8 cellular contexts compared by ENCODE assay signal in the genomic region with DNA sequence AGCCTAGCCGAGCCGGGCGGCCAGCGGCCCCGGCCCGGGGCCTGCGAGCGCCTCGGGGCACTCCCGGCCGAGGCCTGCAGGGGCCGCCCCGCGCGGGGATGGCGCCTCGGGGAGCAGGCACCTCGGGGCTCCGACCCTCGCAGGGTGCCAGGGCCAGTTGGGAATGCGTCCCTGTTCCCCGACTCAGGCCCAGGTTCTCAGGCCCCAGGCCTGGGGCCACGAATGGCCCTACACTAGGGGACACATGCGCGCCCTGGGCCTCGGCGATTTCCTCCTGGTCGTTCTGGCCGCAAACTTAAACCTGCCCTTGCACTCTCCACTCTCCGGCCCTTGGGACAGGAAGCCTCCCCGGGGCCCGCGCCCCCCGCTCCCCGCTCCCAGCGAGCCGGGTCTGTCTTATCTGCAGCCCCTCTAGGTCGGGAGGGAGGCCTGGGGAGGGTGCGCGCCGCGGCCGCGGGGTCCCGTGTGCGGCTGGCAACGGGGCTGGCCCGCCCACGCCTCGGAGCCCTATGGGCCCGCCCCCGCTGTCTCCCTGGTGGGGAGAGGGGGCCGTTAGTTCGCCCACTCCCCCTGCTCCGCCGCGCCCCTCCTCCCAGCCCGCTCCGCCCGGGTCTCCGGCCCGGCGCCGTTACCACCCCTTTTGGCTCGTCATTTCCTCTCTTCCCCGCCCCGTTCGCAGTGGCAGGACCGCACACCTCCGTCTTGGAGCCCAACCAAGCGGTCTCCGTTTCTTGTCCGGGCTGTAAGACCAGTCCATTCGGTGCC. TPM values are rescaled to one million over a fixed set of nuclear protein-coding genes. Genes with fewer than 3 reads are reported as not detected.
DNase-seq lines count a peak whose midpoint lies in the region; ATAC-seq and TF ChIP-seq lines count a peak whose summit lies in the region.

No MANE protein-coding gene starts in this region.

- no peaks in the 10 kb centered on the region for H3K9me3 Mint-ChIP-seq in activated T-cell treated with anti-CD3 and anti-CD28 coated beads, Interleukin-2, amount 50 U/mL, for 24 hours

- H3K4me3 Mint-ChIP-seq in activated T-cell treated with anti-CD3 and anti-CD28 coated beads, Interleukin-2, amount 50 U/mL, for 24 hours, result peak overlapping the region; percentile 93

- ATAC-seq in GM21381 (IDR thresholded peaks at IDR 0.05; ENCODE audit: unreplicated experiment), result peak; percentile 25

- H3K27ac Mint-ChIP-seq in activated T-cell treated with anti-CD3 and anti-CD28 coated beads, Interleukin-2, amount 50 U/mL, for 24 hours, result peak overlapping the region; percentile 95

- peak overlapping the region; percentile 80 to 88 for H3K4me3 ChIP-seq in muscle layer of duodenum (ENCODE audit: low read depth in 1 of 2, low read length in 2 of 2)

- peak overlapping the region; percentile 98 for H3K27ac ChIP-seq in muscle layer of duodenum (ENCODE audit: low read length)

- DNase-seq in Caki2 (ENCODE audit: low read depth) (peak; percentile 85), HuH-7.5 (ENCODE audit: low spot score) (peak; percentile 44), OCI-M2 (lab: John Stamatoyannopoulos, UW; ENCODE audit: unreplicated experiment) (peak; percentile 42), erythroblast (lab: John Stamatoyannopoulos, UW) (peak; percentile 90 to 91)
- DNase-seq in activated T-cell treated with anti-CD3 and anti-CD28 coated beads, Interleukin-2, amount 50 U/mL, for 24 hours, result peak; percentile 84
- peak; percentile 53 to 64 for DNase-seq in stimulated activated CD8-positive, alpha-beta memory T cell treated with anti-CD3 and anti-CD28 coated beads, Interleukin-7, amount 100 ng/mL, for 1 hour (ENCODE audit: low read depth in 2 of 2)

- in situ Hi-C loops in Caki2 (cut with HindIII; ENCODE audit: low pct_unique_long_range_greater_than_20kb, low sequenced_read_pairs), result no loop called here

- peak; percentile 88 for TF ChIP-seq POLR2A in erythroblast (IDR thresholded peaks at IDR 0.05; ENCODE audit: low read length)

- no peaks in the 10 kb centered on the region for H3K9me3 ChIP-seq in muscle layer of duodenum (ENCODE audit: control insufficient read depth in 1 of 2, low read length in 2 of 2)

- peaks cover 9 to 16% of the 10 kb centered on the region in 2 donors for H3K4me1 ChIP-seq in muscle layer of duodenum (ENCODE audit: control insufficient read depth in 1 of 2, insufficient read depth in 2 of 2, low read length in 2 of 2)

- peaks cover 2 to 13% of the 10 kb centered on the region in 2 donors for H3K36me3 ChIP-seq in muscle layer of duodenum (ENCODE audit: control insufficient read depth in 1 of 2, insufficient read depth in 2 of 2, low read length in 2 of 2)

- H3K27me3 Mint-ChIP-seq in activated T-cell treated with anti-CD3 and anti-CD28 coated beads, Interleukin-2, amount 50 U/mL, for 24 hours, result no peaks in the 10 kb centered on the region

- peaks cover 79% of the 10 kb centered on the region for H3K36me3 Mint-ChIP-seq in activated T-cell treated with anti-CD3 and anti-CD28 coated beads, Interleukin-2, amount 50 U/mL, for 24 hours (ENCODE audit: low read depth)

- H3K27me3 ChIP-seq in muscle layer of duodenum (ENCODE audit: low read depth, low read length), result no peaks in the 10 kb centered on the region

- peaks cover 56% of the 10 kb centered on the region for H3K4me1 Mint-ChIP-seq in activated T-cell treated with anti-CD3 and anti-CD28 coated beads, Interleukin-2, amount 50 U/mL, for 24 hours (ENCODE audit: low read depth)

RNA-seq across cellular contexts. Expression of a gene that starts 0.6 kb away (rescaled TPM):
- 25.7 and 29.6 TPM in 2 replicates for total RNA-seq in Caki2 (2014; rRNA removed; shearing (Covaris generic); ENCODE audit: low replicate concordance)

RNA-seq across cellular contexts. Expression of a gene that starts 1.2 kb away (rescaled TPM):
- total RNA-seq in Caki2 (2014; rRNA removed; shearing (Covaris generic); ENCODE audit: low replicate concordance), result 12.4 and 34.2 TPM in 2 replicates

RNA-seq across cellular contexts. Expression of a gene that starts 20.4 kb away (rescaled TPM):
- not detected in 2 replicates for total RNA-seq in Caki2 (2014; rRNA removed; shearing (Covaris generic); ENCODE audit: low replicate concordance)

RNA-seq across cellular contexts. Expression of a gene that starts 31.1 kb away (rescaled TPM):
- total RNA-seq in Caki2 (2014; rRNA removed; shearing (Covaris generic); ENCODE audit: low replicate concordance), result not detected in 2 replicates

RNA-seq across cellular contexts. Expression of a gene that starts 34.4 kb away (rescaled TPM):
- total RNA-seq in Caki2 (2014; rRNA removed; shearing (Covaris generic); ENCODE audit: low replicate concordance), result 1.1 and 4.4 TPM in 2 replicates

Comparison
In these comparisons a context has a peak if more than half of its experiments do, and no peak if none do; other contexts are left out.
1. Peak in every context shown above with its lines: DNase-seq, ATAC-seq, H3K4me3 ChIP-seq and H3K27ac ChIP-seq.